ENCODE assay signal across 23 cellular contexts in genomic region chr7:55775051-55775420, GRCh38.
DNase-seq lines count a peak whose midpoint lies in the region; ATAC-seq and TF ChIP-seq lines count a peak whose summit lies in the region.
"Had no signal": no experiment of that assay in that cellular context is flagged by ENCODE, and none has a peak within 500 bp of the region (broad histone marks: within the 10 kb centered on the region; RNA-seq: fewer than 3 reads in every experiment).

No MANE protein-coding gene starts in this region.

- H3K79me1 ChIP-seq in neuronal stem cell (ENCODE audit: low read depth, low read length), result no peaks in the 10 kb centered on the region

- no peaks in the 10 kb centered on the region; the same call in 1 of the 2 replicates for H3K27me3 ChIP-seq in SK-N-SH (ENCODE audit: insufficient read depth)
- no peaks in the 10 kb centered on the region for H3K27me3 ChIP-seq in neuronal stem cell (ENCODE audit: control insufficient read depth in 3 of 3, insufficient read depth in 3 of 3, low read depth in 1 of 3, low read length in 3 of 3)
- H3K27me3 ChIP-seq: brain microvascular endothelial cell, hepatocyte, pancreas, right atrium auricular region, tibial artery had no signal

- H3F3A ChIP-seq in SK-N-SH (replicated peaks; ENCODE audit: insufficient read depth), result no peaks in the 10 kb centered on the region

- no peaks in the 10 kb centered on the region for H4K20me1 ChIP-seq in SK-N-SH (ENCODE audit: insufficient read depth)

- no peak for TF ChIP-seq RAD21 in SK-N-SH (IDR thresholded peaks at IDR 0.05; ENCODE audit: low read length)

- no peak overlapping the region for H3K23ac ChIP-seq in neuronal stem cell (ENCODE audit: low read depth, low read length, poor library complexity)

- no peak overlapping the region for H3K4ac ChIP-seq in neuronal stem cell (ENCODE audit: low read length)

- H3K18ac ChIP-seq in neuronal stem cell (ENCODE audit: low read length), result peak overlapping the region; percentile 24

- no peaks in the 10 kb centered on the region for H3K36me3 ChIP-seq in SK-N-SH (replicated peaks in 1 of 2; ENCODE audit: control insufficient read depth in 1 of 2, insufficient read depth in 2 of 2, low read length in 1 of 2)
- no peaks in the 10 kb centered on the region for H3K36me3 ChIP-seq in neuronal stem cell (replicated peaks in 1 of 2; ENCODE audit: control insufficient read depth in 2 of 2, insufficient read depth in 2 of 2, low read length in 2 of 2)
- H3K36me3 ChIP-seq: brain microvascular endothelial cell, HAP-1, pancreas, right atrium auricular region, tibial artery had no signal

- POLR2A ChIA-PET in SK-N-SH (lab: Yijun Ruan, JAX) (no interaction called here), RWPE1 (lab: Yijun Ruan, JAX; ENCODE audit: low non-redundant PET) (interaction anchor here (0.6 kb wide), 1 partner anchor 16 kb away, joined by 3 read pairs; no protein-coding TSS in a partner anchor)

- WGBS in SK-N-SH (ENCODE audit: low lambda C conversion rate), result 17% methylated on average over 11 of the region's 11 CpGs
- WGBS in neuronal stem cell (ENCODE audit: extremely low coverage in 2 of 2, insufficient read length in 2 of 2, insufficient replicate concordance in 1 of 2), 2 donors, result no CpG with 5 or more reads among the region's 11 CpGs

- H3K79me2 ChIP-seq in SK-N-SH (ENCODE audit: insufficient read depth), result no peaks in the 10 kb centered on the region
- H3K79me2 ChIP-seq: hepatocyte had no signal

- H2AK5ac ChIP-seq in neuronal stem cell (ENCODE audit: low read depth, low read length), result no peak overlapping the region

- H3K9me3 ChIP-seq in SK-N-SH (no peaks in the 10 kb centered on the region), neuronal stem cell (replicated peaks in 1 of 2; ENCODE audit: control insufficient read depth in 2 of 2, insufficient read depth in 1 of 2, low read depth in 1 of 2, low read length in 2 of 2) (no peaks in the 10 kb centered on the region)
- H3K9me3 ChIP-seq: HAP-1, mucosa of descending colon, pancreas, right atrium auricular region, tibial artery had no signal

- H3K4me1 ChIP-seq in SK-N-SH (ENCODE audit: control insufficient read depth in 1 of 2, insufficient read depth in 2 of 2, low read depth in 1 of 2, low read length in 1 of 2) (no peaks in the 10 kb centered on the region), neuronal stem cell (ENCODE audit: control insufficient read depth in 2 of 2, insufficient read depth in 1 of 2, low read depth in 1 of 2, low read length in 2 of 2) (no peaks in the 10 kb centered on the region)
- H3K4me1 ChIP-seq: HAP-1, right atrium auricular region, tibial artery had no signal

- no peak overlapping the region for H3K14ac ChIP-seq in neuronal stem cell (ENCODE audit: low read length)

- no peak overlapping the region for H3K27ac ChIP-seq in SK-N-SH (ENCODE audit: low read depth in 2 of 2, low read length in 1 of 2)
- H3K27ac ChIP-seq in RWPE1, result peak overlapping the region; percentile 79
- H3K27ac ChIP-seq in neuronal stem cell (replicated peaks; ENCODE audit: low read length), result no peak overlapping the region
- H3K27ac ChIP-seq: brain microvascular endothelial cell, hepatocyte, KMS-11, right atrium auricular region, tibial artery had no signal

- H2AFZ ChIP-seq in SK-N-SH (ENCODE audit: low read depth) (no peak overlapping the region), neuronal stem cell (ENCODE audit: low read length) (no peak overlapping the region)
- H2AFZ ChIP-seq: hepatocyte had no signal

- H3K9me2 ChIP-seq in SK-N-SH, result no peaks in the 10 kb centered on the region

- no peak for TF ChIP-seq EP300 in SK-N-SH (IDR thresholded peaks at IDR 0.05; ENCODE audit: borderline replicate concordance in 1 of 2, low read depth in 1 of 2, low read length in 1 of 2)

- H2BK12ac ChIP-seq in neuronal stem cell (ENCODE audit: low read length), result no peak overlapping the region

- H3K4me2 ChIP-seq in SK-N-SH, result no peak overlapping the region
- H3K4me2 ChIP-seq in neuronal stem cell (ENCODE audit: insufficient read depth, low read length, poor library complexity, severe bottlenecking), result peak overlapping the region; percentile 49
- H3K4me2 ChIP-seq: hepatocyte, KMS-11 had no signal

- no peak overlapping the region for H3K4me3 ChIP-seq in SK-N-SH (ENCODE audit: low read depth in 2 of 2, low read length in 1 of 2)
- H3K4me3 ChIP-seq in neuronal stem cell (ENCODE audit: low read length in 2 of 2), result no peak overlapping the region
- H3K4me3 ChIP-seq: HAP-1, hepatocyte, mucosa of descending colon, pancreas, right atrium auricular region, tibial artery had no signal

- TF ChIP-seq CTCF in SK-N-SH (IDR thresholded peaks at IDR 0.05) (no peak), RWPE1 (conservative IDR thresholded peaks at IDR 0.05; ENCODE audit: low read depth) (no peak)

- H2BK15ac ChIP-seq in neuronal stem cell (ENCODE audit: low read length), result no peak overlapping the region

- no peak overlapping the region for H4K8ac ChIP-seq in neuronal stem cell (ENCODE audit: low read depth, low read length)

- CTCF ChIA-PET in SK-N-SH (lab: Yijun Ruan, JAX) (no interaction called here), RWPE1 (lab: Yijun Ruan, JAX) (no interaction called here)

- H3K9ac ChIP-seq in SK-N-SH, result no peak overlapping the region
- no peak overlapping the region for H3K9ac ChIP-seq in neuronal stem cell (ENCODE audit: low read depth, low read length, poor library complexity)
- H3K9ac ChIP-seq: KMS-11 had no signal

- DNase-seq in SK-N-SH (peak; percentile 29), RWPE1 (ENCODE audit: low spot score) (no peak), ecto neural progenitor cell (ENCODE audit: low spot score) (peak; percentile 45), neuronal stem cell (ENCODE audit: low spot score) (no peak), NCI-H2029 (lab: John Stamatoyannopoulos, UW) (no peak)
- DNase-seq in activated effector memory CD4-positive, alpha-beta T cell treated with Interleukin-2 at 50 U/mL for 16 hours, result no peak
- DNase-seq: activated CD4-positive, alpha-beta T cell treated with anti-CD3 and anti-CD28 coated beads, Interleukin-2, amount 10 ng/mL, durations not matched to agents 24 days and 14 days; activated naive CD4-positive, alpha-beta T cell; activated T-cell treated with anti-CD3 and anti-CD28 coated beads, Interleukin-2, amount 50 U/mL, for 4 hours; brain microvascular endothelial cell; CD4-positive, alpha-beta T cell; effector memory CD4-positive, alpha-beta T cell; mucosa of descending colon; stimulated activated CD4-positive, alpha-beta T cell treated with anti-CD3 and anti-CD28 coated beads, Interleukin-2, amount 100 ng/mL, for 24 hours; tibial artery had no signal

- no peak overlapping the region for H2BK120ac ChIP-seq in neuronal stem cell (ENCODE audit: low read depth, low read length)

- no peak overlapping the region for H4K91ac ChIP-seq in neuronal stem cell (ENCODE audit: low read depth, low read length, poor library complexity)

- no peak overlapping the region for H2BK5ac ChIP-seq in neuronal stem cell (ENCODE audit: low read length)

- no peak for ATAC-seq in SK-N-SH treated with all-trans-retinoic acid at 6 μM for 48 hours
- ATAC-seq in HG03045 (IDR thresholded peaks at IDR 0.05; ENCODE audit: unreplicated experiment), result no peak
- ATAC-seq: activated T-cell treated with anti-CD3 and anti-CD28 coated beads, Interleukin-2, amount 50 U/mL, for 4 hours; Right ventricle myocardium inferior had no signal

TF ChIP-seq in SK-N-SH, 30 proteins besides CTCF, POLR2A, EP300 and RAD21 (continues in another document):
- TF ChIP-seq RXRA (IDR thresholded peaks at IDR 0.05; ENCODE audit: borderline replicate concordance, low read depth), result no peak
- no peak for TF ChIP-seq PBX3 (IDR thresholded peaks at IDR 0.05)
- no peak for TF ChIP-seq USF1 (IDR thresholded peaks at IDR 0.05; ENCODE audit: borderline replicate concordance, low read depth)
- no peak for TF ChIP-seq MXI1 (IDR thresholded peaks at IDR 0.05; ENCODE audit: low read depth, low read length)
- TF ChIP-seq TAF1 (IDR thresholded peaks at IDR 0.05; ENCODE audit: borderline replicate concordance, low read depth, low read length), result no peak

TF ChIP-seq in SK-N-SH treated with all-trans-retinoic acid at 6 μM for 48 hours, 23 proteins besides CTCF, POLR2A, EP300 and RAD21 (continues in another document):
- TF ChIP-seq POU6F1 (CRISPR knock-in tag; IDR thresholded peaks at IDR 0.05; ENCODE audit: borderline replicate concordance, low read depth), result no peak
- TF ChIP-seq ARNTL (CRISPR knock-in tag; IDR thresholded peaks at IDR 0.05; ENCODE audit: borderline replicate concordance, low read depth), result no peak
- no peak for TF ChIP-seq SNAI2 (CRISPR knock-in tag; IDR thresholded peaks at IDR 0.05)

Comparison
In these comparisons a context has a peak if more than half of its experiments do, and no peak if none do; other contexts are left out.
1. DNase-seq: peak in SK-N-SH (single experiment) and ecto neural progenitor cell (single experiment); none in RWPE1 (single experiment), neuronal stem cell (single experiment), NCI-H2029 (single experiment) and activated effector memory CD4-positive, alpha-beta T cell treated with Interleukin-2 at 50 U/mL for 16 hours (single experiment).